27 cellular contexts compared by ENCODE assay signal in genomic region chr17:72707881-72708280, GRCh38.
DNase-seq lines count a peak whose midpoint lies in the region; ATAC-seq, FAIRE-seq and TF ChIP-seq lines count a peak whose summit lies in the region.
"Had no signal": no experiment of that assay in that cellular context is flagged by ENCODE, and none has a peak within 500 bp of the region (broad histone marks: within the 10 kb centered on the region; RNA-seq: fewer than 3 reads in every experiment).

No MANE protein-coding gene starts in this region.

- DNase-seq in T-helper 2 cell treated with Interferon-gamma antibody and Interleukin-4, amounts not matched to agents 5 μg/mL and 100 μg/mL, for 36 hours (ENCODE audit: low spot score), result no peak
- DNase-seq in T-helper 2 cell (no peak), HepG2 (ENCODE audit: low spot score) (no peak), right lobe of liver (no peak), posterior vena cava (ENCODE audit: low spot score) (peak; percentile 11), retina (no peak)
- DNase-seq: ACHN; AML-193; BE2C; CD4-positive, alpha-beta T cell; CD8-positive, alpha-beta memory T cell; DMS53; DMS79 treated with DMSO at 0.1 percent for 48 hours; GF-D8; GM23248; H7; HFFc6 had no signal

- POLR2A ChIA-PET in HepG2 (lab: Yijun Ruan, JAX) (no interaction called here), HEK293 (lab: Yijun Ruan, JAX) (no interaction called here)

- H3K79me2 ChIP-seq in HepG2 (ENCODE audit: insufficient read depth, low read length), result no peaks in the 10 kb centered on the region

- ATAC-seq in HepG2, result no peak
- no peak for ATAC-seq in right lobe of liver
- no peak for ATAC-seq in GM21360 (IDR thresholded peaks at IDR 0.05; ENCODE audit: unreplicated experiment)
- ATAC-seq: HCT116 had no signal

- H3K9me3 Mint-ChIP-seq in T-helper 2 cell treated with Interferon-gamma antibody and Interleukin-4, amounts not matched to agents 5 μg/mL and 100 μg/mL, for 36 hours, result peaks cover 24% of the 10 kb centered on the region

- no peak for TF ChIP-seq RAD21 in HepG2 (CRISPR knock-in tag; IDR thresholded peaks at IDR 0.05)

- peaks cover 21% of the 10 kb centered on the region for H3K4me1 Mint-ChIP-seq in T-helper 2 cell treated with Interferon-gamma antibody and Interleukin-4, amounts not matched to agents 5 μg/mL and 100 μg/mL, for 36 hours (ENCODE audit: low read depth)

- TF ChIP-seq POLR2A in HepG2 (IDR thresholded peaks at IDR 0.05; ENCODE audit: insufficient read depth in 1 of 2, low read depth in 2 of 2, low read length in 2 of 2) (no peak), right lobe of liver (IDR thresholded peaks at IDR 0.05) (no peak)

- CTCF ChIA-PET in HepG2 (lab: Yijun Ruan, JAX; ENCODE audit: low intra/inter-chr PET ratio, low total read pairs) (no interaction called here), HEK293 (lab: Yijun Ruan, JAX) (no interaction called here)

- H3K27me3 ChIP-seq in HepG2 (ENCODE audit: control insufficient read depth in 1 of 2, insufficient read depth in 2 of 2, low read length in 2 of 2) (no peaks in the 10 kb centered on the region), right lobe of liver (no peaks in the 10 kb centered on the region)
- H3K27me3 ChIP-seq: BE2C; BLaER1 treated with 17β-estradiol and CSF1 and Interleukin-3, amounts not matched to agents 10 nM and 100 nM had no signal

- peaks cover 27% of the 10 kb centered on the region for H3K36me3 Mint-ChIP-seq in T-helper 2 cell treated with Interferon-gamma antibody and Interleukin-4, amounts not matched to agents 5 μg/mL and 100 μg/mL, for 36 hours (ENCODE audit: low read depth)

- intact Hi-C loops in HepG2 (cut with micrococcal nuclease; ENCODE audit: unreplicated experiment) (no loop called here), right lobe of liver (cut with DNase I) (no loop called here), posterior vena cava (cut with DNase I) (no loop called here)

- H3K9me3 ChIP-seq in HepG2 (ENCODE audit: low read length), result peaks cover 14% of the 10 kb centered on the region; the same call in 1 of the 2 replicates
- H3K9me3 ChIP-seq in right lobe of liver, result peaks cover 0 to 4% (median 0%) of the 10 kb centered on the region in 4 donors
- H3K9me3 ChIP-seq in HEK293 (ENCODE audit: control insufficient read depth, insufficient read depth, low read depth, low read length), result no peaks in the 10 kb centered on the region
- H3K9me3 ChIP-seq: BE2C had no signal

- no TSS peak for BruUV-seq in HepG2 (replicated peaks; lab: Mats Ljungman, UMichigan)

- H3K9ac ChIP-seq in HepG2 (ENCODE audit: insufficient read depth, low read depth, low read length), result no peak overlapping the region
- H3K9ac ChIP-seq: BLaER1 treated with 17β-estradiol and CSF1 and Interleukin-3, amounts not matched to agents 10 nM and 100 nM; GM23248 had no signal

- H3K36me3 ChIP-seq in HepG2 (replicated peaks in 1 of 2; ENCODE audit: control insufficient read depth in 1 of 2, insufficient read depth in 2 of 2, low read length in 2 of 2), result no peaks in the 10 kb centered on the region
- no peaks in the 10 kb centered on the region for H3K36me3 ChIP-seq in right lobe of liver
- no peaks in the 10 kb centered on the region for H3K36me3 ChIP-seq in HEK293 (ENCODE audit: control insufficient read depth in 2 of 2, insufficient read depth in 1 of 2, low read length in 2 of 2)

- peaks cover 23% of the 10 kb centered on the region for H3K4me1 ChIP-seq in HepG2 (ENCODE audit: insufficient read depth, low read length)
- no peaks in the 10 kb centered on the region for H3K4me1 ChIP-seq in right lobe of liver
- H3K4me1 ChIP-seq in HEK293 (ENCODE audit: control insufficient read depth, insufficient read depth, low read length), result no peaks in the 10 kb centered on the region
- H3K4me1 ChIP-seq: BE2C had no signal

- TF ChIP-seq CTCF in HepG2 (CRISPR knock-in tag; IDR thresholded peaks at IDR 0.05) (no peak), right lobe of liver (IDR thresholded peaks at IDR 0.05) (no peak), HEK293 (tag by site-specific recombination; IDR thresholded peaks at IDR 0.05) (no peak)

- no peak overlapping the region for H2AFZ ChIP-seq in HepG2 (ENCODE audit: low read length)
- H2AFZ ChIP-seq: GM23248 had no signal

- no peak overlapping the region for H3K4me2 ChIP-seq in HepG2 (ENCODE audit: low read depth, low read length)
- H3K4me2 ChIP-seq: BLaER1 treated with 17β-estradiol and CSF1 and Interleukin-3, amounts not matched to agents 10 nM and 100 nM had no signal

- FAIRE-seq in HepG2 (lab: Jason Lieb, UNC), result no peak
- FAIRE-seq: A204.1, GM12891, GM18507, H1 had no signal

- H3K4me3 ChIP-seq in HepG2 (replicated peaks in 1 of 3; ENCODE audit: insufficient read depth in 1 of 3, low read depth in 2 of 3, low read length in 3 of 3) (no peak overlapping the region), right lobe of liver (no peak overlapping the region), HEK293 (ENCODE audit: low read depth, low read length) (no peak overlapping the region)
- H3K4me3 ChIP-seq: BLaER1 treated with 17β-estradiol and CSF1 and Interleukin-3, amounts not matched to agents 10 nM and 100 nM; GM23248 had no signal

- in situ Hi-C loops in HepG2 (cut with HindIII; ENCODE audit: extremely low pct_ligation_motif_present, low pct_unique_long_range_greater_than_20kb), result no loop called here

- 93% methylated on average over 2 of the region's 2 CpGs for WGBS in HepG2 (ENCODE audit: low lambda C conversion rate)
- WGBS in right lobe of liver (ENCODE audit: insufficient coverage, low coverage, low lambda C conversion rate, missing lambda C conversion rate), result 48% methylated on average over 2 of the region's 2 CpGs

- H4K20me1 ChIP-seq in HepG2 (ENCODE audit: insufficient read depth, low read length), result no peaks in the 10 kb centered on the region
- H4K20me1 ChIP-seq: BLaER1 treated with 17β-estradiol and CSF1 and Interleukin-3, amounts not matched to agents 10 nM and 100 nM had no signal

- no peaks in the 10 kb centered on the region for H3K27me3 Mint-ChIP-seq in T-helper 2 cell treated with Interferon-gamma antibody and Interleukin-4, amounts not matched to agents 5 μg/mL and 100 μg/mL, for 36 hours (ENCODE audit: low read depth)
- H3K27me3 Mint-ChIP-seq: CD4-positive, alpha-beta T cell had no signal

- H3K27ac Mint-ChIP-seq in T-helper 2 cell treated with Interferon-gamma antibody and Interleukin-4, amounts not matched to agents 5 μg/mL and 100 μg/mL, for 36 hours, result peak overlapping the region; percentile 83
- H3K27ac Mint-ChIP-seq: CD14-positive monocyte; CD4-positive, alpha-beta T cell; HFFc6 had no signal

- TF ChIP-seq EP300 in HepG2 (IDR thresholded peaks at IDR 0.05; ENCODE audit: low read depth in 2 of 2, low read length in 2 of 2) (no peak), HepG2 (CRISPR knock-in tag; IDR thresholded peaks at IDR 0.05; ENCODE audit: borderline replicate concordance) (no peak)

- H3K4me3 Mint-ChIP-seq in T-helper 2 cell treated with Interferon-gamma antibody and Interleukin-4, amounts not matched to agents 5 μg/mL and 100 μg/mL, for 36 hours, result no peak overlapping the region
- H3K4me3 Mint-ChIP-seq: CD14-positive monocyte; CD4-positive, alpha-beta T cell; HFFc6 had no signal

- no peak overlapping the region for H3K27ac ChIP-seq in HepG2 (ENCODE audit: extremely low read length, insufficient read depth, low read length)
- no peak overlapping the region for H3K27ac ChIP-seq in right lobe of liver
- H3K27ac ChIP-seq in HEK293 (ENCODE audit: extremely low read depth, low read depth, low read length), result no peak overlapping the region
- H3K27ac ChIP-seq: 22Rv1; BLaER1 treated with 17β-estradiol and CSF1 and Interleukin-3, amounts not matched to agents 10 nM and 100 nM; GM23248 had no signal

TF ChIP-seq in HepG2, 621 proteins besides CTCF, POLR2A, EP300 and RAD21:
- no peak for TF ChIP-seq CHD4 (IDR thresholded peaks at IDR 0.05; ENCODE audit: borderline replicate concordance, low read length)
- TF ChIP-seq ZNF432 (CRISPR knock-in tag; IDR thresholded peaks at IDR 0.05; ENCODE audit: borderline replicate concordance), result no peak
- TF ChIP-seq HNF4G (IDR thresholded peaks at IDR 0.05; ENCODE audit: borderline replicate concordance, low read depth, low read length), result 0 out of 2 replicates have a peak, but pooled peaks have one; percentile 5
- TF ChIP-seq HNF4G (CRISPR knock-in tag; IDR thresholded peaks at IDR 0.05; ENCODE audit: borderline replicate concordance, low read depth), result no peak

TF ChIP-seq in HEK293, 187 proteins besides CTCF, POLR2A, EP300 and RAD21:
- TF ChIP-seq ZBTB44 (tag by site-specific recombination; IDR thresholded peaks at IDR 0.05) (no peak), ZNF362 (tag by site-specific recombination; IDR thresholded peaks at IDR 0.05) (no peak), SETDB1 (IDR thresholded peaks at IDR 0.05; ENCODE audit: insufficient read length, low read length) (peak; percentile 19)
